Comparison of ENCODE assay signal across 9 cellular contexts in the genomic region with DNA sequence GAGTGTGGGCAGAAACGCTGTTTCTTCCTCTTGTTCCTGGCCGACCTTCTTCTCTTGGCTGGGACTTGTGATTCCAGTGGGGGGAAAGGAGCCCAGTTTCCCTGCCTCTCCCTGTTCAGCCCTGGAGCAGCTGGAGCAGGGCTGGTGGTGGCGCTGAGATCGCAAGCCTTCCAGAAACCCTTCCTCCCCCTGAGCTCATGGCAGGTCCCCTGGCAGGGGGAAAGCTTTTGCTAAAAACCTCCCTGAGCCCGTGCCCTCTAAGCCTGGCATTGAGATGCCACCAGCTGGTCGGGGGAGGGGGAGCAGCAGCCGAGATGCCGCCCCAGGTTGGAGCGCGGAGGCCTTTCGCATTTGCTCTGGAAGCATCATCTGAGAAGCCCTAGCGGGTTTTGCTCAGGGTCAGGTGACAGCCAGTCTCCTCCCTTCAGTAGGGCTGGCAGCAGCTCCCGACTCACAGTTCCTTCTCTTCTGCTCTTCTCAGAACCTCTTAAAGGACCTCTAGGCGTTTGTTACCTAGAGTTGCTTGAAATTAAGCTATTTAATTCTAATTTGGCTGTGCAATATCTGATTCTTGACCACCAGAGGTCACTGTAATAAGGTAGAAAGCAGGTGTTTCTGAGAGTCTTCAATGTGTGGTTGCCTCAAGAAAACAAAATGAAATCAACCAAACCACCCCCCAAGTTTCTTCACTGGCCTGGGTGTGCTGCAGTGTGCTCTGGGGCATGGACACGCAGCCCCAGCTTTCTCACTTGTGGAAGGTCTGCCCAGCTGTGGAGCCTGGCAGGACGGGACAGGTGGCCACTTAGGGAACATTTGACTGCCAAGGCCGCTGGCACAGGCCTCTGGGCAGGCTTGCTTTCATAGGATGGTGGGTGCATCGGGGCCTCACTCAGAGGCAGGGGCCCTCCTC.
A peak's percentile ranks its signal among the peaks of the same experiment; 100 is the strongest.
DNase-seq lines count a peak whose midpoint lies in the region; ATAC-seq, FAIRE-seq and TF ChIP-seq lines count a peak whose summit lies in the region.
"Had no signal": no experiment of that assay in that cellular context is flagged by ENCODE, and none has a peak within 500 bp of the region (broad histone marks: within the 10 kb centered on the region; RNA-seq: fewer than 3 reads in every experiment).

No MANE protein-coding gene starts in this region.

- no peaks in the 10 kb centered on the region for H3K36me3 ChIP-seq in small intestine (ENCODE audit: control insufficient read depth in 2 of 2, insufficient read depth in 2 of 2, low read length in 2 of 2)
- H3K36me3 ChIP-seq in vagina: no peaks in the 10 kb centered on the region

- 55 to 64% (median 63%) methylated on average over 17 to 18 of the region's 18 CpGs for WGBS in small intestine, 3 donors

- no peak for ATAC-seq in HG02798 (IDR thresholded peaks at IDR 0.05; ENCODE audit: poor library complexity, unreplicated experiment)
- ATAC-seq: naive thymus-derived CD8-positive, alpha-beta T cell had no signal

- H3K27ac ChIP-seq in small intestine (ENCODE audit: low read depth in 1 of 2, low read length in 1 of 2) (no peak overlapping the region), vagina (no peak overlapping the region)

- TF ChIP-seq CTCF in vagina (IDR thresholded peaks at IDR 0.05): peak in 1 of 3 experiments; percentile 39

- no peak for TF ChIP-seq POLR2A in vagina (IDR thresholded peaks at IDR 0.05)

- H3K27me3 ChIP-seq in small intestine (ENCODE audit: control insufficient read depth in 2 of 2, insufficient read depth in 2 of 2, low read length in 2 of 2) (peaks cover 0 to 5% of the 10 kb centered on the region in 2 donors), vagina (peaks cover 3% of the 10 kb centered on the region)

- peak; percentile 32 for DNase-seq in DMS53 treated with DMSO at 0.1 percent for 48 hours (lab: John Stamatoyannopoulos, UW; ENCODE audit: unreplicated experiment)
- DNase-seq in Jurkat, Clone E6-1 (ENCODE audit: low read depth, low spot score): peak; percentile 25
- peak; percentile 18 for DNase-seq in SK-N-DZ (ENCODE audit: low spot score)
- DNase-seq in glomerular visceral epithelial cell (ENCODE audit: extremely low spot score): peak; percentile 27
- peak; percentile 21 for DNase-seq in small intestine
- DNase-seq in stimulated activated CD4-positive, alpha-beta T cell treated with anti-CD3 and anti-CD28 coated beads, Interleukin-12 subunit alpha, Interleukin-12 subunit beta, amount 100 ng/mL, for 4 hours: no peak
- DNase-seq in vagina (ENCODE audit: extremely low spot score in 2 of 2): no peak

- no peak for FAIRE-seq in small intestine (lab: Jason Lieb, UNC)

- intact Hi-C loops in vagina (cut with DNase I): loop anchor here (5.0 kb wide), 1 partner anchor 605 kb away; no protein-coding TSS in a partner anchor

- H3K4me1 ChIP-seq in small intestine (ENCODE audit: control insufficient read depth in 2 of 2, insufficient read depth in 1 of 2, low read depth in 1 of 2, low read length in 1 of 2) (no peaks in the 10 kb centered on the region), vagina (no peaks in the 10 kb centered on the region)

- no peak overlapping the region for H3K4me3 ChIP-seq in Jurkat, Clone E6-1 (ENCODE audit: low read length)
- no peak overlapping the region for H3K4me3 ChIP-seq in small intestine (ENCODE audit: low read depth in 1 of 2, low read length in 2 of 2)
- no peak overlapping the region for H3K4me3 ChIP-seq in vagina

- no peaks in the 10 kb centered on the region for H3K9me3 ChIP-seq in small intestine (ENCODE audit: control insufficient read depth, low read depth)
- H3K9me3 ChIP-seq in vagina: no peaks in the 10 kb centered on the region

Comparison
In these comparisons a context has a peak if more than half of its experiments do, and no peak if none do; other contexts are left out.
1. DNase-seq: peak in DMS53 treated with DMSO at 0.1 percent for 48 hours (single experiment), Jurkat, Clone E6-1 (single experiment), SK-N-DZ (single experiment), glomerular visceral epithelial cell (single experiment) and small intestine (single experiment); none in stimulated activated CD4-positive, alpha-beta T cell treated with anti-CD3 and anti-CD28 coated beads, Interleukin-12 subunit alpha, Interleukin-12 subunit beta, amount 100 ng/mL, for 4 hours (single experiment) and vagina (0 of 2).